In the genomic region with DNA sequence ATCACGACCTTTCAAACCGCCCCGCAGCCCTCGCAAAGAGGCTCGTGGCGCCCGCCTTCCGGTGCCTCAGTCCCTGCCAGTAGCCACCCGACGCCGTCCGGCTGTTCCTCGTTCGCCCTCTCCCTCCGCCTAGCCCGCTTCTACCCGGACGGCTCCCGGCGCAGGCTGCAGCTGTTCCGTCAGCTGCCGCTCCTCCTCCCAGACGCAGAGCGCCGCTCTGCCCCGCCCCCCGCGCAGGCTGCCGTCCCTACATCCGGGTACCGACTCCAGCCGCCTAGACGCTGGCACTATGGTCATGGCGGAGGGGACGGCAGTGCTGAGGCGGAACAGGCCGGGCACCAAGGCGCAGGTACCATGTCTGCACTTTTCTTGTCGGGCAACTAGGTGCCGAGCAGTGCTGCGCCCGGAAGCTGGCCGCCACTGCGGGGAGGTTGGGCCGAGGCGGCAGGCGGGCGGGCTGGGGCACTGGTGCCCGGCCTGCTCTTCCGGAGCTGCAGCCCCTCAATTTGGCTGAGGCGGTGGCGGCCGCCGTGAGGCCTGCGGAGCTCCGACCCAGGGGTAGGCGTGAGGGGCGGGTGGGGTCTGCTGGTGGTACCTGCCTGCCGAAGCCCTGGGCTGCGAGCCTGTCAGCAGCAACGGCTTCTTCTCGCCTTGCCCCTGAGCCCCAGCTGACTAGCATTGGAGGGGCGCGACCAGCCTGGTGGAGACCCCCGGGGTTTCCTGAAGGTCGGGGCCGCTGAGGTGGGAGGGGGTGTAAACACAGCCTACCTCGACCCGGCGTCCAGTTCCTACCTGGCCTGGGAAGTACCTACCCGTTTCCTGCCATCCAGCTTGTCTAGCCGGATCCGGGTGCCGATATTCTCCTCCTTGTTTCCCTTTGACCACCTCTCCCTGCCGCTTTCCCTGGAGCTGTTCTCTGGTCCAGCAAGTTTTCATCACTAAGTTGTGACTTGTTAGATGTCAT, we compare ENCODE assay signal across 1 cellular context.
TF ChIP-seq lines count a peak whose summit lies in the region.

Gene MOB4 (plus strand): TSS at position 269 of the 964 bp plus-strand sequence. CDS start 21 bp downstream, at position 290.

TF ChIP-seq in HEK293, 187 proteins besides CTCF, POLR2A, EP300 and RAD21 (continued from another document and continues in another):
- TF ChIP-seq, protein P1, sequence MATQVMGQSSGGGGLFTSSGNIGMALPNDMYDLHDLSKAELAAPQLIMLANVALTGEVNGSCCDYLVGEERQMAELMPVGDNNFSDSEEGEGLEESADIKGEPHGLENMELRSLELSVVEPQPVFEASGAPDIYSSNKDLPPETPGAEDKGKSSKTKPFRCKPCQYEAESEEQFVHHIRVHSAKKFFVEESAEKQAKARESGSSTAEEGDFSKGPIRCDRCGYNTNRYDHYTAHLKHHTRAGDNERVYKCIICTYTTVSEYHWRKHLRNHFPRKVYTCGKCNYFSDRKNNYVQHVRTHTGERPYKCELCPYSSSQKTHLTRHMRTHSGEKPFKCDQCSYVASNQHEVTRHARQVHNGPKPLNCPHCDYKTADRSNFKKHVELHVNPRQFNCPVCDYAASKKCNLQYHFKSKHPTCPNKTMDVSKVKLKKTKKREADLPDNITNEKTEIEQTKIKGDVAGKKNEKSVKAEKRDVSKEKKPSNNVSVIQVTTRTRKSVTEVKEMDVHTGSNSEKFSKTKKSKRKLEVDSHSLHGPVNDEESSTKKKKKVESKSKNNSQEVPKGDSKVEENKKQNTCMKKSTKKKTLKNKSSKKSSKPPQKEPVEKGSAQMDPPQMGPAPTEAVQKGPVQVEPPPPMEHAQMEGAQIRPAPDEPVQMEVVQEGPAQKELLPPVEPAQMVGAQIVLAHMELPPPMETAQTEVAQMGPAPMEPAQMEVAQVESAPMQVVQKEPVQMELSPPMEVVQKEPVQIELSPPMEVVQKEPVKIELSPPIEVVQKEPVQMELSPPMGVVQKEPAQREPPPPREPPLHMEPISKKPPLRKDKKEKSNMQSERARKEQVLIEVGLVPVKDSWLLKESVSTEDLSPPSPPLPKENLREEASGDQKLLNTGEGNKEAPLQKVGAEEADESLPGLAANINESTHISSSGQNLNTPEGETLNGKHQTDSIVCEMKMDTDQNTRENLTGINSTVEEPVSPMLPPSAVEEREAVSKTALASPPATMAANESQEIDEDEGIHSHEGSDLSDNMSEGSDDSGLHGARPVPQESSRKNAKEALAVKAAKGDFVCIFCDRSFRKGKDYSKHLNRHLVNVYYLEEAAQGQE (tag by site-specific recombination; IDR thresholded peaks at IDR 0.05), result peak; percentile 92
- TF ChIP-seq ZNF513 (tag by site-specific recombination; IDR thresholded peaks at IDR 0.05), result no peak
- no peak for TF ChIP-seq ZNF792 (tag by site-specific recombination; IDR thresholded peaks at IDR 0.05)
- no peak for TF ChIP-seq ZNF645 (tag by site-specific recombination; IDR thresholded peaks at IDR 0.05)
- TF ChIP-seq ZNF561 (tag by site-specific recombination; IDR thresholded peaks at IDR 0.05; ENCODE audit: borderline replicate concordance), result peak; percentile 90
- peak; percentile 35; the same call in 1 of the 2 replicates for TF ChIP-seq GLIS1 (tag by site-specific recombination; IDR thresholded peaks at IDR 0.05)
- TF ChIP-seq, protein P2, sequence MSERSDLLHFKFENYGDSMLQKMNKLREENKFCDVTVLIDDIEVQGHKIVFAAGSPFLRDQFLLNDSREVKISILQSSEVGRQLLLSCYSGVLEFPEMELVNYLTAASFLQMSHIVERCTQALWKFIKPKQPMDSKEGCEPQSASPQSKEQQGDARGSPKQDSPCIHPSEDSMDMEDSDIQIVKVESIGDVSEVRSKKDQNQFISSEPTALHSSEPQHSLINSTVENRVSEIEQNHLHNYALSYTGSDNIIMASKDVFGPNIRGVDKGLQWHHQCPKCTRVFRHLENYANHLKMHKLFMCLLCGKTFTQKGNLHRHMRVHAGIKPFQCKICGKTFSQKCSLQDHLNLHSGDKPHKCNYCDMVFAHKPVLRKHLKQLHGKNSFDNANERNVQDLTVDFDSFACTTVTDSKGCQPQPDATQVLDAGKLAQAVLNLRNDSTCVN (tag by site-specific recombination; optimal IDR thresholded peaks at IDR 0.05), result peak; percentile 63
- TF ChIP-seq ZNF692 (tag by site-specific recombination; IDR thresholded peaks at IDR 0.05), result peak; percentile 56
- TF ChIP-seq KLF1 (tag by site-specific recombination; IDR thresholded peaks at IDR 0.05), result no peak; the same call in none of the 2 replicates
- TF ChIP-seq, protein P3, sequence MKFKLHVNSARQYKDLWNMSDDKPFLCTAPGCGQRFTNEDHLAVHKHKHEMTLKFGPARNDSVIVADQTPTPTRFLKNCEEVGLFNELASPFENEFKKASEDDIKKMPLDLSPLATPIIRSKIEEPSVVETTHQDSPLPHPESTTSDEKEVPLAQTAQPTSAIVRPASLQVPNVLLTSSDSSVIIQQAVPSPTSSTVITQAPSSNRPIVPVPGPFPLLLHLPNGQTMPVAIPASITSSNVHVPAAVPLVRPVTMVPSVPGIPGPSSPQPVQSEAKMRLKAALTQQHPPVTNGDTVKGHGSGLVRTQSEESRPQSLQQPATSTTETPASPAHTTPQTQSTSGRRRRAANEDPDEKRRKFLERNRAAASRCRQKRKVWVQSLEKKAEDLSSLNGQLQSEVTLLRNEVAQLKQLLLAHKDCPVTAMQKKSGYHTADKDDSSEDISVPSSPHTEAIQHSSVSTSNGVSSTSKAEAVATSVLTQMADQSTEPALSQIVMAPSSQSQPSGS (tag by site-specific recombination; IDR thresholded peaks at IDR 0.05; ENCODE audit: low read depth), result no peak
- TF ChIP-seq ZNF112 (tag by site-specific recombination; IDR thresholded peaks at IDR 0.05), result no peak
- TF ChIP-seq, protein P4, sequence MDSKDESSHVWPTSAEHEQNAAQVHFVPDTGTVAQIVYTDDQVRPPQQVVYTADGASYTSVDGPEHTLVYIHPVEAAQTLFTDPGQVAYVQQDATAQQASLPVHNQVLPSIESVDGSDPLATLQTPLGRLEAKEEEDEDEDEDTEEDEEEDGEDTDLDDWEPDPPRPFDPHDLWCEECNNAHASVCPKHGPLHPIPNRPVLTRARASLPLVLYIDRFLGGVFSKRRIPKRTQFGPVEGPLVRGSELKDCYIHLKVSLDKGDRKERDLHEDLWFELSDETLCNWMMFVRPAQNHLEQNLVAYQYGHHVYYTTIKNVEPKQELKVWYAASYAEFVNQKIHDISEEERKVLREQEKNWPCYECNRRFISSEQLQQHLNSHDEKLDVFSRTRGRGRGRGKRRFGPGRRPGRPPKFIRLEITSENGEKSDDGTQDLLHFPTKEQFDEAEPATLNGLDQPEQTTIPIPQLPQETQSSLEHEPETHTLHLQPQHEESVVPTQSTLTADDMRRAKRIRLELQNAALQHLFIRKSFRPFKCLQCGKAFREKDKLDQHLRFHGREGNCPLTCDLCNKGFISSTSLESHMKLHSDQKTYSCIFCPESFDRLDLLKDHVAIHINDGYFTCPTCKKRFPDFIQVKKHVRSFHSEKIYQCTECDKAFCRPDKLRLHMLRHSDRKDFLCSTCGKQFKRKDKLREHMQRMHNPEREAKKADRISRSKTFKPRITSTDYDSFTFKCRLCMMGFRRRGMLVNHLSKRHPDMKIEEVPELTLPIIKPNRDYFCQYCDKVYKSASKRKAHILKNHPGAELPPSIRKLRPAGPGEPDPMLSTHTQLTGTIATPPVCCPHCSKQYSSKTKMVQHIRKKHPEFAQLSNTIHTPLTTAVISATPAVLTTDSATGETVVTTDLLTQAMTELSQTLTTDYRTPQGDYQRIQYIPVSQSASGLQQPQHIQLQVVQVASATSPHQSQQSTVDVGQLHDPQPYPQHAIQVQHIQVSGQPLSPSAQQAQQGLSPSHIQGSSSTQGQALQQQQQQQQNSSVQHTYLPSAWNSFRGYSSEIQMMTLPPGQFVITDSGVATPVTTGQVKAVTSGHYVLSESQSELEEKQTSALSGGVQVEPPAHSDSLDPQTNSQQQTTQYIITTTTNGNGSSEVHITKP (tag by site-specific recombination; IDR thresholded peaks at IDR 0.05), result peak; percentile 95
- TF ChIP-seq SCRT1 (tag by site-specific recombination; IDR thresholded peaks at IDR 0.05; ENCODE audit: borderline replicate concordance), result no peak
- TF ChIP-seq ZNF23 (tag by site-specific recombination; IDR thresholded peaks at IDR 0.05; ENCODE audit: borderline replicate concordance), result no peak
- TF ChIP-seq ZSCAN30 (tag by site-specific recombination; IDR thresholded peaks at IDR 0.05), result peak; percentile 96
- TF ChIP-seq, protein P5, sequence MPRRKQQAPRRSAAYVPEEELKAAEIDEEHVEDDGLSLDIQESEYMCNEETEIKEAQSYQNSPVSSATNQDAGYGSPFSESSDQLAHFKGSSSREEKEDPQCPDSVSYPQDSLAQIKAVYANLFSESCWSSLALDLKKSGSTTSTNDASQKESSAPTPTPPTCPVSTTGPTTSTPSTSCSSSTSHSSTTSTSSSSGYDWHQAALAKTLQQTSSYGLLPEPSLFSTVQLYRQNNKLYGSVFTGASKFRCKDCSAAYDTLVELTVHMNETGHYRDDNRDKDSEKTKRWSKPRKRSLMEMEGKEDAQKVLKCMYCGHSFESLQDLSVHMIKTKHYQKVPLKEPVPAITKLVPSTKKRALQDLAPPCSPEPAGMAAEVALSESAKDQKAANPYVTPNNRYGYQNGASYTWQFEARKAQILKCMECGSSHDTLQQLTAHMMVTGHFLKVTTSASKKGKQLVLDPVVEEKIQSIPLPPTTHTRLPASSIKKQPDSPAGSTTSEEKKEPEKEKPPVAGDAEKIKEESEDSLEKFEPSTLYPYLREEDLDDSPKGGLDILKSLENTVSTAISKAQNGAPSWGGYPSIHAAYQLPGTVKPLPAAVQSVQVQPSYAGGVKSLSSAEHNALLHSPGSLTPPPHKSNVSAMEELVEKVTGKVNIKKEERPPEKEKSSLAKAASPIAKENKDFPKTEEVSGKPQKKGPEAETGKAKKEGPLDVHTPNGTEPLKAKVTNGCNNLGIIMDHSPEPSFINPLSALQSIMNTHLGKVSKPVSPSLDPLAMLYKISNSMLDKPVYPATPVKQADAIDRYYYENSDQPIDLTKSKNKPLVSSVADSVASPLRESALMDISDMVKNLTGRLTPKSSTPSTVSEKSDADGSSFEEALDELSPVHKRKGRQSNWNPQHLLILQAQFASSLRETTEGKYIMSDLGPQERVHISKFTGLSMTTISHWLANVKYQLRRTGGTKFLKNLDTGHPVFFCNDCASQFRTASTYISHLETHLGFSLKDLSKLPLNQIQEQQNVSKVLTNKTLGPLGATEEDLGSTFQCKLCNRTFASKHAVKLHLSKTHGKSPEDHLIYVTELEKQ (tag by site-specific recombination; IDR thresholded peaks at IDR 0.05; ENCODE audit: borderline replicate concordance), result peak; percentile 5; the same call in 1 of the 2 replicates
- peak; percentile 72 for TF ChIP-seq PATZ1 (tag by site-specific recombination; IDR thresholded peaks at IDR 0.05)
- TF ChIP-seq ZNF76 (tag by site-specific recombination; IDR thresholded peaks at IDR 0.05; ENCODE audit: borderline replicate concordance, low read depth), result peak; percentile 85
- TF ChIP-seq GLIS2 (tag by site-specific recombination; IDR thresholded peaks at IDR 0.05), result peak; percentile 69
- peak; percentile 56; the same call in 1 of the 2 replicates for TF ChIP-seq PRDM4 (tag by site-specific recombination; IDR thresholded peaks at IDR 0.05)
